In the genomic region with DNA sequence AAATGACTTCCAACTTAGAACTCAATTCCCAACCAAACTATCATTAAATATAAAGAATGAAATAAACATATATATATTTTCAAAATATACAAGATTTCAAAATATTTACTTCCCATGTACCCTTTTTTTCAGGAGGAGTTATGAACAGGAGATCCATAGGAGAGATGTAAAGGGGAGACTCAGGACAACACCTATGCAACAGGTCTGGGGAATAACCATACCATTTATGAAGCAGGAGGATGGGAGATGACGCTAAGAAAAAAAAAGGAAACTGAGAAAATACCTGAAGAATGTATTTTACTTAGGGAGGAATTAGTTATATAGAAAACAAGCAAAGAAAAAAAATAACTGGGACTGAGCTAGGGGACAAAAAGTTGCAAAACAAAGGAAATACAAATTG, we compare ENCODE assay signal across 32 cellular contexts.
"Had no signal": no experiment of that assay in that cellular context is flagged by ENCODE, and none has a peak within 500 bp of the region (broad histone marks: within the 10 kb centered on the region; RNA-seq: fewer than 3 reads in every experiment).

No MANE protein-coding gene starts in this region.

- DNase-seq: hypothalamus; immature natural killer cell; kidney; left colon; left lung; lower lobe of right lung; mammary epithelial cell; mesendoderm; naive B cell; nephron progenitor cell; nucleus accumbens; pancreas; posterior cingulate gyrus; retina; right cardiac atrium; stimulated activated CD4-positive, alpha-beta T cell treated with anti-CD3 and anti-CD28 coated beads, Interleukin-12 subunit alpha, Interleukin-12 subunit beta, amount 100 ng/mL, for 4 hours; stimulated activated CD4-positive, alpha-beta T cell treated with anti-CD3 and anti-CD28 coated beads, Interleukin-15, amount 100 ng/mL, for 24 hours; stimulated activated CD4-positive, alpha-beta T cell treated with anti-CD3 and anti-CD28 coated beads, Interleukin-2, amount 100 ng/mL, for 24 hours; stimulated activated CD4-positive, alpha-beta T cell treated with anti-CD3 and anti-CD28 coated beads, Interleukin-4, amount 100 ng/mL, for 1 hour; stimulated activated naive B cell treated with anti-CD40 and anti-IgM and Interleukin-4, amounts not matched to agents 10 μg/mL and 1 μg/mL and 100 μg/mL, for 72 hours; tibial artery; trophoblast cell; upper lobe of right lung; uterus had no signal

- H3K9me3 Mint-ChIP-seq: immature natural killer cell; mesothelial cell of epicardium; naive B cell; nephron progenitor cell; stimulated activated naive B cell treated with anti-CD40 and anti-IgM and Interleukin-4, amounts not matched to agents 10 μg/mL and 1 μg/mL and 100 μg/mL, for 72 hours; stimulated activated naive CD8-positive, alpha-beta T cell treated with anti-CD3 and anti-CD28 coated beads, Interleukin-15, Interleukin-2, amounts not matched to agents 100 ng/mL and 50 ng/mL, for 24 hours had no signal

- H3K9me3 ChIP-seq: left lung, lower lobe of right lung, pancreas, prostate gland, suprapubic skin, thoracic aorta, tibial artery, upper lobe of right lung, uterus had no signal

- H3K27me3 ChIP-seq: left lung, pancreas, suprapubic skin, tibial artery, upper lobe of right lung, uterus had no signal

- H3K4me1 ChIP-seq: left lung, prostate gland, suprapubic skin, tibial artery, upper lobe of right lung, uterus had no signal

- FAIRE-seq: islet of Langerhans, kidney, pancreas had no signal

- ATAC-seq: left colon; left lung; lower lobe of right lung; pancreas; right cardiac atrium; sciatic nerve; stimulated activated naive B cell treated with anti-CD40 and anti-IgM and Interleukin-4, amounts not matched to agents 10 μg/mL and 1 μg/mL and 100 μg/mL, for 72 hours; upper lobe of right lung had no signal

- H3K27ac ChIP-seq: left lung, lower lobe of right lung, pancreas, prostate gland, skin epidermis, suprapubic skin, thoracic aorta, tibial artery, upper lobe of right lung, uterus had no signal

- H3K27ac Mint-ChIP-seq: mesothelial cell of epicardium; nephron progenitor cell; stimulated activated naive B cell treated with anti-CD40 and anti-IgM and Interleukin-4, amounts not matched to agents 10 μg/mL and 1 μg/mL and 100 μg/mL, for 72 hours; stimulated activated naive CD8-positive, alpha-beta T cell treated with anti-CD3 and anti-CD28 coated beads, Interleukin-15, Interleukin-2, amounts not matched to agents 100 ng/mL and 50 ng/mL, for 24 hours had no signal

- H3K4me3 ChIP-seq: left lung, lower lobe of right lung, pancreas, prostate gland, skin epidermis, suprapubic skin, thoracic aorta, tibial artery, upper lobe of right lung, uterus had no signal

- H3K27me3 Mint-ChIP-seq: naive B cell; stimulated activated naive B cell treated with anti-CD40 and anti-IgM and Interleukin-4, amounts not matched to agents 10 μg/mL and 1 μg/mL and 100 μg/mL, for 72 hours; stimulated activated naive CD8-positive, alpha-beta T cell treated with anti-CD3 and anti-CD28 coated beads, Interleukin-15, Interleukin-2, amounts not matched to agents 100 ng/mL and 50 ng/mL, for 24 hours had no signal

- H3K36me3 ChIP-seq: prostate gland, uterus had no signal

- H3K4me3 Mint-ChIP-seq: immature natural killer cell; mesothelial cell of epicardium; nephron progenitor cell; stimulated activated naive B cell treated with anti-CD40 and anti-IgM and Interleukin-4, amounts not matched to agents 10 μg/mL and 1 μg/mL and 100 μg/mL, for 72 hours; stimulated activated naive CD8-positive, alpha-beta T cell treated with anti-CD3 and anti-CD28 coated beads, Interleukin-15, Interleukin-2, amounts not matched to agents 100 ng/mL and 50 ng/mL, for 24 hours had no signal
